Comparison of ENCODE assay signal across 11 cellular contexts in genomic region chr12:110301065-110301806, GRCh38. TPM values are rescaled to one million over a fixed set of nuclear protein-coding genes. Genes with fewer than 3 reads are reported as not detected.
DNase-seq lines count a peak whose midpoint lies in the region; ATAC-seq and TF ChIP-seq lines count a peak whose summit lies in the region.
"Had no signal": no experiment of that assay in that cellular context is flagged by ENCODE, and none has a peak within 500 bp of the region (broad histone marks: within the 10 kb centered on the region; RNA-seq: fewer than 3 reads in every experiment).

No MANE protein-coding gene starts in this region.

- H3K36me3 ChIP-seq in ACC112 (ENCODE audit: insufficient read depth, low read length) (peaks cover 31% of the 10 kb centered on the region), IMR-90 (ENCODE audit: control insufficient read depth, insufficient read depth, low read length) (peaks cover 56% of the 10 kb centered on the region)

- BruUV-seq in IMR-90 (replicated peaks; lab: Mats Ljungman, UMichigan) = no TSS peak

- H3K9me1 ChIP-seq in IMR-90 (ENCODE audit: insufficient read depth, low read length) = peaks cover 12% of the 10 kb centered on the region

- H4K20me1 ChIP-seq in IMR-90 (ENCODE audit: insufficient read depth, low read length) = peaks cover 89% of the 10 kb centered on the region

- in situ Hi-C loops in IMR-90 (cut with MboI; ENCODE audit: low sequenced_read_pairs) = no loop called here

- DNase-seq in IMR-90 = no peak
- peak; percentile 58 for DNase-seq in choroid plexus epithelial cell (ENCODE audit: low read depth)
- no peak for DNase-seq in naive thymus-derived CD8-positive, alpha-beta T cell
- no peak for DNase-seq in NCI-H446 treated with DMSO at 0.1 percent for 48 hours (lab: John Stamatoyannopoulos, UW)
- no peak for DNase-seq in DMS79 treated with DMSO at 0.1 percent for 48 hours (lab: John Stamatoyannopoulos, UW)
- DNase-seq in NK-92 (lab: John Stamatoyannopoulos, UW; ENCODE audit: unreplicated experiment) = no peak
- DNase-seq: COR-L47, kidney, NCI-H2029 treated with DMSO at 0.1 percent for 48 hours had no signal

- H3K79me2 ChIP-seq in ACC112 (ENCODE audit: control insufficient read depth, insufficient read depth, low read length, unreplicated experiment) = peaks cover 85% of the 10 kb centered on the region

- H3K27me3 ChIP-seq in ACC112 (ENCODE audit: insufficient read depth, low read length) (no peaks in the 10 kb centered on the region), IMR-90 (ENCODE audit: control insufficient read depth, insufficient read depth, low read length) (no peaks in the 10 kb centered on the region)

- H3K9me3 Mint-ChIP-seq in naive thymus-derived CD8-positive, alpha-beta T cell = no peaks in the 10 kb centered on the region

- no peak overlapping the region for H3K56ac ChIP-seq in IMR-90 (ENCODE audit: extremely low read depth, insufficient read depth, low read length)

- dilution Hi-C loops in IMR-90 (cut with HindIII; ENCODE audit: low sequenced_read_pairs, unreplicated experiment) = no loop called here

- no peak overlapping the region for H2BK15ac ChIP-seq in IMR-90 (ENCODE audit: low read depth, low read length)

- H3K4me1 ChIP-seq in ACC112 (ENCODE audit: control insufficient read depth, insufficient read depth, low read length, unreplicated experiment) = peaks cover 51% of the 10 kb centered on the region
- peaks cover 15% of the 10 kb centered on the region for H3K4me1 ChIP-seq in IMR-90 (ENCODE audit: control insufficient read depth, insufficient read depth, low read length)

- H2AFZ ChIP-seq in ACC112 (ENCODE audit: low read length, unreplicated experiment) (no peak overlapping the region), IMR-90 (replicated peaks; ENCODE audit: low read length, poor library complexity) (no peak overlapping the region)

- H4K8ac ChIP-seq in IMR-90 (ENCODE audit: low read depth in 2 of 2, low read length in 2 of 2) = peak overlapping the region in 1 of 2 experiments; percentile 24; a peak in 2 of 4 replicates

- whole genome bisulfite sequencing in IMR-90 (ENCODE audit: extremely low coverage in 2 of 2, insufficient read length in 1 of 2), 2 experiments = no CpG with 5 or more reads among the region's 5 CpGs

- TF ChIP-seq CTCF in IMR-90 (conservative IDR thresholded peaks at IDR 0.05; ENCODE audit: low read depth, low read length) (no peak), choroid plexus epithelial cell (conservative IDR thresholded peaks at IDR 0.05; ENCODE audit: low read depth, low read length) (peak; percentile 2)

- H3K27me3 Mint-ChIP-seq in naive thymus-derived CD8-positive, alpha-beta T cell = no peaks in the 10 kb centered on the region

- peak overlapping the region; percentile 41 for H3K23ac ChIP-seq in IMR-90 (ENCODE audit: low read depth, low read length)

- peak overlapping the region in 8 of 10 donors; percentile 18 to 84 (median 40) for H3K27ac Mint-ChIP-seq in naive thymus-derived CD8-positive, alpha-beta T cell

- H2BK120ac ChIP-seq in IMR-90 (ENCODE audit: low read depth, low read length) = no peak overlapping the region

- no peak overlapping the region for H3K4me3 ChIP-seq in ACC112 (ENCODE audit: low read depth, low read length)
- no peak overlapping the region for H3K4me3 ChIP-seq in IMR-90 (ENCODE audit: insufficient read depth, low read depth, low read length)
- no peak overlapping the region for H3K4me3 ChIP-seq in choroid plexus epithelial cell (ENCODE audit: low read depth, low read length)

- H3K79me1 ChIP-seq in IMR-90 (ENCODE audit: low read depth in 1 of 2, low read length in 2 of 2) = peaks cover 8 to 60% of the 10 kb centered on the region in 2 experiments; a peak in 3 of 4 replicates

- no peak overlapping the region for H3K4ac ChIP-seq in IMR-90 (ENCODE audit: low read depth, low read length)

- POLR2A ChIA-PET in IMR-90 (lab: Charles Lee; ENCODE audit: unreplicated experiment) = no interaction called here
- POLR2A ChIA-PET in naive thymus-derived CD8-positive, alpha-beta T cell (lab: Charles Lee) = interaction anchor here (0.6 kb wide), 1 partner anchor 13 kb away, joined by 4 read pairs; no protein-coding TSS in a partner anchor

- no peaks in the 10 kb centered on the region for H3K9me3 ChIP-seq in IMR-90 (ENCODE audit: control insufficient read depth, insufficient read depth, low read length)

- no peak for TF ChIP-seq POLR2A in IMR-90 (IDR thresholded peaks at IDR 0.05; ENCODE audit: low read depth, low read length)

- no peak for TF ChIP-seq RAD21 in IMR-90 (IDR thresholded peaks at IDR 0.05; ENCODE audit: low read length)

- H3K9ac ChIP-seq in IMR-90 (ENCODE audit: low read depth, low read length) = no peak overlapping the region

- peaks cover 14 to 52% (median 39%) of the 10 kb centered on the region in 4 donors for H3K4me1 Mint-ChIP-seq in naive thymus-derived CD8-positive, alpha-beta T cell

- no peak overlapping the region for H3K4me2 ChIP-seq in IMR-90 (ENCODE audit: low read depth, low read length)

- H4K91ac ChIP-seq in IMR-90 (ENCODE audit: insufficient read depth, low read depth, low read length) = no peak overlapping the region

- peak overlapping the region; percentile 64; the same call in 1 of the 2 replicates for H2AK5ac ChIP-seq in IMR-90 (ENCODE audit: low read depth, low read length)

- H2BK5ac ChIP-seq in IMR-90 (ENCODE audit: low read depth, low read length, poor library complexity, severe bottlenecking) = peak overlapping the region; percentile 14

- no peak overlapping the region for H2BK20ac ChIP-seq in IMR-90 (ENCODE audit: low read depth, low read length)

- ATAC-seq in IMR-90 (ENCODE audit: low read depth) = no peak
- no peak for ATAC-seq in naive thymus-derived CD8-positive, alpha-beta T cell
- no peak for ATAC-seq in GM18502 (IDR thresholded peaks at IDR 0.05; ENCODE audit: poor library complexity, unreplicated experiment)

- H2AK9ac ChIP-seq in IMR-90 (replicated peaks; ENCODE audit: low read depth, low read length, poor library complexity) = no peak overlapping the region

- H3K14ac ChIP-seq in IMR-90 (replicated peaks; ENCODE audit: low read depth, low read length) = peak overlapping the region; percentile 29

- H3K27ac ChIP-seq in ACC112 (ENCODE audit: low read depth, low read length) (peak overlapping the region; percentile 56), IMR-90 (ENCODE audit: insufficient read depth, low read length) (peak overlapping the region; percentile 34; the same call in 1 of the 2 replicates)

- no peak overlapping the region for H4K5ac ChIP-seq in IMR-90 (ENCODE audit: low read depth, low read length)

- peak overlapping the region in 2 of 10 donors; percentile 5 to 41 for H3K4me3 Mint-ChIP-seq in naive thymus-derived CD8-positive, alpha-beta T cell

- CTCF ChIA-PET in IMR-90 (lab: Yijun Ruan, JAX) = no interaction called here

- intact Hi-C loops in IMR-90 (cut with micrococcal nuclease) = no loop called here

- H3K18ac ChIP-seq in IMR-90 (ENCODE audit: low read depth, low read length) = no peak overlapping the region

- H3K36me3 Mint-ChIP-seq in naive thymus-derived CD8-positive, alpha-beta T cell = peaks cover 0 to 95% (median 12%) of the 10 kb centered on the region in 3 donors

TF ChIP-seq in IMR-90, 13 proteins besides CTCF, POLR2A, EP300 and RAD21:
- TF ChIP-seq FOS (IDR thresholded peaks at IDR 0.05; ENCODE audit: low read depth, low read length) (no peak), USF2 (IDR thresholded peaks at IDR 0.05; ENCODE audit: low read depth, low read length) (no peak), ELK1 (IDR thresholded peaks at IDR 0.05; ENCODE audit: borderline replicate concordance, low read depth, low read length) (no peak), MAFK (IDR thresholded peaks at IDR 0.05; ENCODE audit: low read depth, low read length) (no peak), RFX5 (IDR thresholded peaks at IDR 0.05; ENCODE audit: low read depth, low read length) (no peak), MXI1 (IDR thresholded peaks at IDR 0.05; ENCODE audit: borderline replicate concordance, low read depth, low read length) (no peak), MAZ (IDR thresholded peaks at IDR 0.05; ENCODE audit: borderline replicate concordance, low read depth, low read length) (no peak), CEBPB (IDR thresholded peaks at IDR 0.05; ENCODE audit: low read depth, low read length) (no peak), SMC3 (IDR thresholded peaks at IDR 0.05; ENCODE audit: low read depth, low read length) (no peak), NFE2L2 (IDR thresholded peaks at IDR 0.05; ENCODE audit: low read depth, low read length) (no peak), BHLHE40 (IDR thresholded peaks at IDR 0.05; ENCODE audit: low read depth, low read length) (no peak), CHD1 (IDR thresholded peaks at IDR 0.05; ENCODE audit: low read depth, low read length) (no peak), RCOR1 (IDR thresholded peaks at IDR 0.05; ENCODE audit: insufficient replicate concordance, low read length) (no peak)

RNA-seq across cellular contexts. Expression of gene ATP2A2, which starts 20.2 kb away (rescaled TPM):
- total RNA-seq in IMR-90 (2012; rRNA removed) = 225 and 230 TPM in 2 replicates
- polyA plus RNA-seq in IMR-90 (2012; rRNA removed) = 148 and 166 TPM in 2 replicates
- polyA plus RNA-seq in IMR-90 (2012; cell fraction: cytosol; rRNA removed) = 96.0 and 107 TPM in 2 replicates
- polyA plus RNA-seq in IMR-90 (2012; cell fraction: nucleus; rRNA removed; ENCODE audit: low replicate concordance) = 278 and 358 TPM in 2 replicates
- 10 to 100 TPM; 69.3 to 75.6 TPM for total RNA-seq in naive thymus-derived CD8-positive, alpha-beta T cell
- 1 to 10 TPM; 1.7 to 2.0 (median 1.9) TPM for polyA plus RNA-seq in naive thymus-derived CD8-positive, alpha-beta T cell
